Comparison of ENCODE assay signal across 17 cellular contexts in the genomic region with DNA sequence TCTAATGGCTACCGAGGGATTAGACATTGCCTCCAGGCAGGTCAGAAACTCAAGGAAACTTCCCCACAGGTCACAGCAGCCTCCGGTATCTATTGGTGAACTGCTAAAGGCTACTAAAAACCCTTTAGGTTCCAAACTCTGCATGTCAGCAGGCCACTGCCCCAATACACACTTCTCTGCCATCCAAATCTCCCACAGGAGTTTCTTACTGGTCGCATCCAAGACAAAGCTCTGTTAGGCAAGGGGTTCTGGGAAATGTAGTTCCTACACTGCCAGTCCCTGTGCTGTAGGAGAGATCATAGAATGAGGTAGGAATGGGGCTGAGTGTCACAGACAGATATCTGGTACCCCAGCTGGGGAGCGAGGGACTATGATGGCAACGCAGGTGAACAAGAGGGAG.
DNase-seq lines count a peak whose midpoint lies in the region; ATAC-seq and TF ChIP-seq lines count a peak whose summit lies in the region.
"Had no signal": no experiment of that assay in that cellular context is flagged by ENCODE, and none has a peak within 500 bp of the region (broad histone marks: within the 10 kb centered on the region; RNA-seq: fewer than 3 reads in every experiment).

No MANE protein-coding gene starts in this region.

- no peak for TF ChIP-seq CTCF in SK-N-SH (IDR thresholded peaks at IDR 0.05)
- TF ChIP-seq CTCF in Panc1 (IDR thresholded peaks at IDR 0.05): no peak

- DNase-seq in SK-N-SH (no peak), Panc1 (ENCODE audit: low read depth, low spot score) (no peak), iPS DF 19.7 (ENCODE audit: low read depth, low spot score) (peak; percentile 56)
- DNase-seq: activated CD4-positive, alpha-beta T cell treated with anti-CD3 and anti-CD28 coated beads for 1 hour; CD4-positive, alpha-beta memory T cell; KBM-7; kidney; NCI-H1105; SHP77 treated with DMSO at 0.1 percent for 48 hours; stimulated activated naive CD4-positive, alpha-beta T cell; T-helper 9 cell had no signal

- no peaks in the 10 kb centered on the region for H3K27me3 ChIP-seq in SK-N-SH (ENCODE audit: insufficient read depth)
- no peaks in the 10 kb centered on the region for H3K27me3 ChIP-seq in Panc1 (ENCODE audit: control insufficient read depth, insufficient read depth, low read length)
- H3K27me3 ChIP-seq: cardiac muscle cell had no signal

- no peak overlapping the region for H3K9ac ChIP-seq in SK-N-SH

- in situ Hi-C loops in Panc1 (cut with HindIII; ENCODE audit: low pct_unique_long_range_greater_than_20kb, low sequenced_read_pairs): no loop called here

- no peak for TF ChIP-seq RAD21 in SK-N-SH (IDR thresholded peaks at IDR 0.05; ENCODE audit: low read length)

- H3K4me1 ChIP-seq in SK-N-SH (ENCODE audit: control insufficient read depth in 1 of 2, insufficient read depth in 2 of 2, low read depth in 1 of 2, low read length in 1 of 2) (no peaks in the 10 kb centered on the region), Panc1 (ENCODE audit: control insufficient read depth, insufficient read depth, low read length) (no peaks in the 10 kb centered on the region)

- H3K4me2 ChIP-seq in SK-N-SH: no peak overlapping the region

- H3K9me3 ChIP-seq in SK-N-SH: no peaks in the 10 kb centered on the region
- no peaks in the 10 kb centered on the region for H3K9me3 ChIP-seq in Panc1 (ENCODE audit: control insufficient read depth, insufficient read depth, low read depth, low read length)

- no peaks in the 10 kb centered on the region for H3F3A ChIP-seq in SK-N-SH (replicated peaks; ENCODE audit: insufficient read depth)

- TF ChIP-seq EP300 in SK-N-SH (IDR thresholded peaks at IDR 0.05; ENCODE audit: borderline replicate concordance in 1 of 2, low read depth in 1 of 2, low read length in 1 of 2): no peak

- H3K79me2 ChIP-seq in SK-N-SH (ENCODE audit: insufficient read depth): no peaks in the 10 kb centered on the region

- BruUV-seq in Panc1 (replicated peaks; lab: Mats Ljungman, UMichigan): no TSS peak

- POLR2A ChIA-PET in SK-N-SH (lab: Yijun Ruan, JAX): no interaction called here
- POLR2A ChIA-PET in Panc1 (lab: Charles Lee): no interaction called here

- H3K9me2 ChIP-seq in SK-N-SH: no peaks in the 10 kb centered on the region

- H3K4me3 ChIP-seq in SK-N-SH (ENCODE audit: low read depth in 2 of 2, low read length in 1 of 2): no peak overlapping the region
- H3K4me3 ChIP-seq in Panc1 (ENCODE audit: low read depth in 2 of 2, low read length in 2 of 2): peak overlapping the region; percentile 8 to 37; a peak in 3 of 4 replicates
- H3K4me3 ChIP-seq: cardiac muscle cell had no signal

- H2AFZ ChIP-seq in SK-N-SH (ENCODE audit: low read depth): no peak overlapping the region

- CTCF ChIA-PET in SK-N-SH (lab: Yijun Ruan, JAX) (interaction anchor here (0.7 to 1.4 kb wide), 3 partner anchors 15 to 361 kb away, joined by 3 read pairs; no protein-coding TSS in a partner anchor), Panc1 (lab: Charles Lee) (no interaction called here)

- H3K36me3 ChIP-seq in SK-N-SH (replicated peaks in 1 of 2; ENCODE audit: control insufficient read depth in 1 of 2, insufficient read depth in 2 of 2, low read length in 1 of 2) (no peaks in the 10 kb centered on the region), Panc1 (ENCODE audit: control insufficient read depth, insufficient read depth, low read length) (no peaks in the 10 kb centered on the region; the same call in 1 of the 2 replicates)
- H3K36me3 ChIP-seq: cardiac muscle cell had no signal

- H4K20me1 ChIP-seq in SK-N-SH (ENCODE audit: insufficient read depth): no peaks in the 10 kb centered on the region

- 76% methylated on average over 5 of the region's 5 CpGs for WGBS in SK-N-SH (ENCODE audit: low lambda C conversion rate)

- H3K27ac ChIP-seq in SK-N-SH (ENCODE audit: low read depth in 2 of 2, low read length in 1 of 2): no peak overlapping the region
- no peak overlapping the region for H3K27ac ChIP-seq in Panc1 (ENCODE audit: low read length)
- H3K27ac ChIP-seq: cardiac muscle cell had no signal

- ATAC-seq in SK-N-SH treated with all-trans-retinoic acid at 6 μM for 48 hours: peak; percentile 76
- peak; percentile 81 for ATAC-seq in Panc1
- no peak for ATAC-seq in HG03095 (IDR thresholded peaks at IDR 0.05; ENCODE audit: unreplicated experiment)
- no peak for ATAC-seq in HG03460 (IDR thresholded peaks at IDR 0.05; ENCODE audit: unreplicated experiment)
- ATAC-seq in GM21576 (IDR thresholded peaks at IDR 0.05; ENCODE audit: unreplicated experiment): no peak
- no peak for ATAC-seq in GM21529 (IDR thresholded peaks at IDR 0.05; ENCODE audit: unreplicated experiment)

- intact Hi-C loops in Panc1 (cut with micrococcal nuclease; ENCODE audit: unreplicated experiment): no loop called here

TF ChIP-seq in SK-N-SH treated with all-trans-retinoic acid at 6 μM for 48 hours, 23 proteins besides CTCF, POLR2A, EP300 and RAD21:
- no peak for TF ChIP-seq ZFP30 (CRISPR knock-in tag; IDR thresholded peaks at IDR 0.05)
- no peak for TF ChIP-seq BACH2 (CRISPR knock-in tag; IDR thresholded peaks at IDR 0.05; ENCODE audit: borderline replicate concordance)
- TF ChIP-seq, protein P1, sequence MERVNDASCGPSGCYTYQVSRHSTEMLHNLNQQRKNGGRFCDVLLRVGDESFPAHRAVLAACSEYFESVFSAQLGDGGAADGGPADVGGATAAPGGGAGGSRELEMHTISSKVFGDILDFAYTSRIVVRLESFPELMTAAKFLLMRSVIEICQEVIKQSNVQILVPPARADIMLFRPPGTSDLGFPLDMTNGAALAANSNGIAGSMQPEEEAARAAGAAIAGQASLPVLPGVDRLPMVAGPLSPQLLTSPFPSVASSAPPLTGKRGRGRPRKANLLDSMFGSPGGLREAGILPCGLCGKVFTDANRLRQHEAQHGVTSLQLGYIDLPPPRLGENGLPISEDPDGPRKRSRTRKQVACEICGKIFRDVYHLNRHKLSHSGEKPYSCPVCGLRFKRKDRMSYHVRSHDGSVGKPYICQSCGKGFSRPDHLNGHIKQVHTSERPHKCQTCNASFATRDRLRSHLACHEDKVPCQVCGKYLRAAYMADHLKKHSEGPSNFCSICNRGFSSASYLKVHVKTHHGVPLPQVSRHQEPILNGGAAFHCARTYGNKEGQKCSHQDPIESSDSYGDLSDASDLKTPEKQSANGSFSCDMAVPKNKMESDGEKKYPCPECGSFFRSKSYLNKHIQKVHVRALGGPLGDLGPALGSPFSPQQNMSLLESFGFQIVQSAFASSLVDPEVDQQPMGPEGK (CRISPR knock-in tag; IDR thresholded peaks at IDR 0.05; ENCODE audit: borderline replicate concordance): no peak
- TF ChIP-seq TOX (CRISPR knock-in tag; IDR thresholded peaks at IDR 0.05; ENCODE audit: borderline replicate concordance): no peak

TF ChIP-seq in SK-N-SH, 30 proteins besides CTCF, POLR2A, EP300 and RAD21:
- TF ChIP-seq GATA2 (CRISPR knock-in tag; IDR thresholded peaks at IDR 0.05): no peak

Comparison
In these comparisons a context has a peak if more than half of its experiments do, and no peak if none do; other contexts are left out.
1. ATAC-seq: peak in SK-N-SH treated with all-trans-retinoic acid at 6 μM for 48 hours (single experiment) and Panc1 (single experiment); none in HG03095 (single experiment), HG03460 (single experiment), GM21576 (single experiment) and GM21529 (single experiment).
2. H3K4me3 ChIP-seq: peak in Panc1 (2 of 2); none in SK-N-SH (0 of 2).